ENCODE assay signal across 3 cellular contexts in the genomic region with DNA sequence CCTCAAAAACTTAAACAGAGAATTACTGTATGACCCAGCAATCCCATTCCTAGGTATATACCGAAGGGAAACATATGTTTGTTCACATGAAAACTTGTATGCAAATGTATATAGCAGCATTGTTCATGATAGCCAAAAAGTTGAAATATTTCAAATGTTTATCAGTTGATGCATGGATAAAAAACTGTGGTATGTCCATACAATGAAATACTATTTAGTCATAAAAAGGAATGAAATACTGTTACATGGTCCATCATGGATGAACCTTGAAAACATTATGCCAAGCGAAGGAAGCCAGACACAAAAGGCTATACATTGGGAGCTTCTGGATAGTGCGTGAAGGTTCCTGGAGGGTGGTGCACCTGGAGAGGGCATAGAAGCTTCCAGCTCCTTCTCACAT.
TF ChIP-seq lines count a peak whose summit lies in the region.

No MANE protein-coding gene starts in this region.

TF ChIP-seq in SK-N-SH treated with all-trans-retinoic acid at 6 μM for 48 hours, 23 proteins besides CTCF, POLR2A, EP300 and RAD21:
- no peak for TF ChIP-seq OSR1 (CRISPR knock-in tag; IDR thresholded peaks at IDR 0.05)
- TF ChIP-seq, protein P1, sequence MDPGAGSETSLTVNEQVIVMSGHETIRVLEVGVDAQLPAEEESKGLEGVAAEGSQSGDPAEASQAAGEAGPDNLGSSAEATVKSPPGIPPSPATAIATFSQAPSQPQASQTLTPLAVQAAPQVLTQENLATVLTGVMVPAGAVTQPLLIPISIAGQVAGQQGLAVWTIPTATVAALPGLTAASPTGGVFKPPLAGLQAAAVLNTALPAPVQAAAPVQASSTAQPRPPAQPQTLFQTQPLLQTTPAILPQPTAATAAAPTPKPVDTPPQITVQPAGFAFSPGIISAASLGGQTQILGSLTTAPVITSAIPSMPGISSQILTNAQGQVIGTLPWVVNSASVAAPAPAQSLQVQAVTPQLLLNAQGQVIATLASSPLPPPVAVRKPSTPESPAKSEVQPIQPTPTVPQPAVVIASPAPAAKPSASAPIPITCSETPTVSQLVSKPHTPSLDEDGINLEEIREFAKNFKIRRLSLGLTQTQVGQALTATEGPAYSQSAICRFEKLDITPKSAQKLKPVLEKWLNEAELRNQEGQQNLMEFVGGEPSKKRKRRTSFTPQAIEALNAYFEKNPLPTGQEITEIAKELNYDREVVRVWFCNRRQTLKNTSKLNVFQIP (CRISPR knock-in tag; IDR thresholded peaks at IDR 0.05; ENCODE audit: borderline replicate concordance, low read depth) = no peak
- TF ChIP-seq SNAI2 (CRISPR knock-in tag; IDR thresholded peaks at IDR 0.05) = no peak
- TF ChIP-seq ZNF8 (CRISPR knock-in tag; IDR thresholded peaks at IDR 0.05) = peak; percentile 98
- no peak for TF ChIP-seq CSDC2 (CRISPR knock-in tag; IDR thresholded peaks at IDR 0.05)
- TF ChIP-seq TCF4 (CRISPR knock-in tag; IDR thresholded peaks at IDR 0.05; ENCODE audit: borderline replicate concordance) = no peak
- TF ChIP-seq GLIS3 (CRISPR knock-in tag; IDR thresholded peaks at IDR 0.05) = no peak

TF ChIP-seq in SK-N-SH, 30 proteins besides CTCF, POLR2A, EP300 and RAD21 (continues in another document):
- TF ChIP-seq, protein P2, sequence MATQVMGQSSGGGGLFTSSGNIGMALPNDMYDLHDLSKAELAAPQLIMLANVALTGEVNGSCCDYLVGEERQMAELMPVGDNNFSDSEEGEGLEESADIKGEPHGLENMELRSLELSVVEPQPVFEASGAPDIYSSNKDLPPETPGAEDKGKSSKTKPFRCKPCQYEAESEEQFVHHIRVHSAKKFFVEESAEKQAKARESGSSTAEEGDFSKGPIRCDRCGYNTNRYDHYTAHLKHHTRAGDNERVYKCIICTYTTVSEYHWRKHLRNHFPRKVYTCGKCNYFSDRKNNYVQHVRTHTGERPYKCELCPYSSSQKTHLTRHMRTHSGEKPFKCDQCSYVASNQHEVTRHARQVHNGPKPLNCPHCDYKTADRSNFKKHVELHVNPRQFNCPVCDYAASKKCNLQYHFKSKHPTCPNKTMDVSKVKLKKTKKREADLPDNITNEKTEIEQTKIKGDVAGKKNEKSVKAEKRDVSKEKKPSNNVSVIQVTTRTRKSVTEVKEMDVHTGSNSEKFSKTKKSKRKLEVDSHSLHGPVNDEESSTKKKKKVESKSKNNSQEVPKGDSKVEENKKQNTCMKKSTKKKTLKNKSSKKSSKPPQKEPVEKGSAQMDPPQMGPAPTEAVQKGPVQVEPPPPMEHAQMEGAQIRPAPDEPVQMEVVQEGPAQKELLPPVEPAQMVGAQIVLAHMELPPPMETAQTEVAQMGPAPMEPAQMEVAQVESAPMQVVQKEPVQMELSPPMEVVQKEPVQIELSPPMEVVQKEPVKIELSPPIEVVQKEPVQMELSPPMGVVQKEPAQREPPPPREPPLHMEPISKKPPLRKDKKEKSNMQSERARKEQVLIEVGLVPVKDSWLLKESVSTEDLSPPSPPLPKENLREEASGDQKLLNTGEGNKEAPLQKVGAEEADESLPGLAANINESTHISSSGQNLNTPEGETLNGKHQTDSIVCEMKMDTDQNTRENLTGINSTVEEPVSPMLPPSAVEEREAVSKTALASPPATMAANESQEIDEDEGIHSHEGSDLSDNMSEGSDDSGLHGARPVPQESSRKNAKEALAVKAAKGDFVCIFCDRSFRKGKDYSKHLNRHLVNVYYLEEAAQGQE (IDR thresholded peaks at IDR 0.05; ENCODE audit: low read depth, low read length) = no peak
- TF ChIP-seq CHD2 (IDR thresholded peaks at IDR 0.05; ENCODE audit: low read length, partially characterized antibody) (no peak), FOSL2 (IDR thresholded peaks at IDR 0.05; ENCODE audit: borderline replicate concordance, low read depth) (no peak), ELF1 (IDR thresholded peaks at IDR 0.05) (no peak), FOXJ3 (CRISPR knock-in tag; IDR thresholded peaks at IDR 0.05) (no peak), GATA2 (CRISPR knock-in tag; IDR thresholded peaks at IDR 0.05) (no peak), SMC3 (IDR thresholded peaks at IDR 0.05; ENCODE audit: low read depth, low read length) (no peak), MXI1 (IDR thresholded peaks at IDR 0.05; ENCODE audit: low read depth, low read length) (no peak), EZH2phosphoT487 (IDR thresholded peaks at IDR 0.05; ENCODE audit: borderline replicate concordance, low read depth) (no peak), TCF12 (IDR thresholded peaks at IDR 0.05) (no peak), TEAD4 (IDR thresholded peaks at IDR 0.05; ENCODE audit: borderline replicate concordance, insufficient read depth) (no peak)
- TF ChIP-seq, protein P3, sequence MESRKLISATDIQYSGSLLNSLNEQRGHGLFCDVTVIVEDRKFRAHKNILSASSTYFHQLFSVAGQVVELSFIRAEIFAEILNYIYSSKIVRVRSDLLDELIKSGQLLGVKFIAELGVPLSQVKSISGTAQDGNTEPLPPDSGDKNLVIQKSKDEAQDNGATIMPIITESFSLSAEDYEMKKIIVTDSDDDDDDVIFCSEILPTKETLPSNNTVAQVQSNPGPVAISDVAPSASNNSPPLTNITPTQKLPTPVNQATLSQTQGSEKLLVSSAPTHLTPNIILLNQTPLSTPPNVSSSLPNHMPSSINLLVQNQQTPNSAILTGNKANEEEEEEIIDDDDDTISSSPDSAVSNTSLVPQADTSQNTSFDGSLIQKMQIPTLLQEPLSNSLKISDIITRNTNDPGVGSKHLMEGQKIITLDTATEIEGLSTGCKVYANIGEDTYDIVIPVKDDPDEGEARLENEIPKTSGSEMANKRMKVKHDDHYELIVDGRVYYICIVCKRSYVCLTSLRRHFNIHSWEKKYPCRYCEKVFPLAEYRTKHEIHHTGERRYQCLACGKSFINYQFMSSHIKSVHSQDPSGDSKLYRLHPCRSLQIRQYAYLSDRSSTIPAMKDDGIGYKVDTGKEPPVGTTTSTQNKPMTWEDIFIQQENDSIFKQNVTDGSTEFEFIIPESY (IDR thresholded peaks at IDR 0.05; ENCODE audit: borderline replicate concordance, low read depth) = no peak
- TF ChIP-seq, protein P4, sequence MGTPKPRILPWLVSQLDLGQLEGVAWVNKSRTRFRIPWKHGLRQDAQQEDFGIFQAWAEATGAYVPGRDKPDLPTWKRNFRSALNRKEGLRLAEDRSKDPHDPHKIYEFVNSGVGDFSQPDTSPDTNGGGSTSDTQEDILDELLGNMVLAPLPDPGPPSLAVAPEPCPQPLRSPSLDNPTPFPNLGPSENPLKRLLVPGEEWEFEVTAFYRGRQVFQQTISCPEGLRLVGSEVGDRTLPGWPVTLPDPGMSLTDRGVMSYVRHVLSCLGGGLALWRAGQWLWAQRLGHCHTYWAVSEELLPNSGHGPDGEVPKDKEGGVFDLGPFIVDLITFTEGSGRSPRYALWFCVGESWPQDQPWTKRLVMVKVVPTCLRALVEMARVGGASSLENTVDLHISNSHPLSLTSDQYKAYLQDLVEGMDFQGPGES (IDR thresholded peaks at IDR 0.05; ENCODE audit: low read depth, low read length) = no peak
- TF ChIP-seq, protein P5, sequence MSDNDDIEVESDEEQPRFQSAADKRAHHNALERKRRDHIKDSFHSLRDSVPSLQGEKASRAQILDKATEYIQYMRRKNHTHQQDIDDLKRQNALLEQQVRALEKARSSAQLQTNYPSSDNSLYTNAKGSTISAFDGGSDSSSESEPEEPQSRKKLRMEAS (IDR thresholded peaks at IDR 0.05; ENCODE audit: low read depth) = no peak
- TF ChIP-seq, protein P6, sequence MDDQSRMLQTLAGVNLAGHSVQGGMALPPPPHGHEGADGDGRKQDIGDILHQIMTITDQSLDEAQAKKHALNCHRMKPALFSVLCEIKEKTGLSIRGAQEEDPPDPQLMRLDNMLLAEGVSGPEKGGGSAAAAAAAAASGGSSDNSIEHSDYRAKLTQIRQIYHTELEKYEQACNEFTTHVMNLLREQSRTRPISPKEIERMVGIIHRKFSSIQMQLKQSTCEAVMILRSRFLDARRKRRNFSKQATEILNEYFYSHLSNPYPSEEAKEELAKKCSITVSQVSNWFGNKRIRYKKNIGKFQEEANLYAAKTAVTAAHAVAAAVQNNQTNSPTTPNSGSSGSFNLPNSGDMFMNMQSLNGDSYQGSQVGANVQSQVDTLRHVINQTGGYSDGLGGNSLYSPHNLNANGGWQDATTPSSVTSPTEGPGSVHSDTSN (IDR thresholded peaks at IDR 0.05) = no peak
- TF ChIP-seq, protein P7, sequence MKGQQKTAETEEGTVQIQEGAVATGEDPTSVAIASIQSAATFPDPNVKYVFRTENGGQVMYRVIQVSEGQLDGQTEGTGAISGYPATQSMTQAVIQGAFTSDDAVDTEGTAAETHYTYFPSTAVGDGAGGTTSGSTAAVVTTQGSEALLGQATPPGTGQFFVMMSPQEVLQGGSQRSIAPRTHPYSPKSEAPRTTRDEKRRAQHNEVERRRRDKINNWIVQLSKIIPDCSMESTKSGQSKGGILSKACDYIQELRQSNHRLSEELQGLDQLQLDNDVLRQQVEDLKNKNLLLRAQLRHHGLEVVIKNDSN (IDR thresholded peaks at IDR 0.05; ENCODE audit: borderline replicate concordance, low read depth) = no peak

TF ChIP-seq in H1, 55 proteins besides CTCF, POLR2A, EP300 and RAD21:
- no peak for TF ChIP-seq SAP30 (IDR thresholded peaks at IDR 0.05; ENCODE audit: insufficient read depth, insufficient replicate concordance, low read length)
- TF ChIP-seq CHD1 (IDR thresholded peaks at IDR 0.05; ENCODE audit: low read depth, low read length) = no peak
- TF ChIP-seq BRCA1 (IDR thresholded peaks at IDR 0.05; ENCODE audit: low read depth, low read length) = no peak
- peak; percentile 42; the same call in 1 of the 2 replicates for TF ChIP-seq KDM1A (IDR thresholded peaks at IDR 0.05; ENCODE audit: borderline replicate concordance, low read length)
- no peak for TF ChIP-seq POLR2AphosphoS5 (IDR thresholded peaks at IDR 0.05; ENCODE audit: low read depth, low read length)
- TF ChIP-seq, protein P5 (IDR thresholded peaks at IDR 0.05) = no peak
TF ChIP-seq in H1: peak in this region for 1.
